Comparison of ENCODE assay signal across 8 cellular contexts in the genomic region with DNA sequence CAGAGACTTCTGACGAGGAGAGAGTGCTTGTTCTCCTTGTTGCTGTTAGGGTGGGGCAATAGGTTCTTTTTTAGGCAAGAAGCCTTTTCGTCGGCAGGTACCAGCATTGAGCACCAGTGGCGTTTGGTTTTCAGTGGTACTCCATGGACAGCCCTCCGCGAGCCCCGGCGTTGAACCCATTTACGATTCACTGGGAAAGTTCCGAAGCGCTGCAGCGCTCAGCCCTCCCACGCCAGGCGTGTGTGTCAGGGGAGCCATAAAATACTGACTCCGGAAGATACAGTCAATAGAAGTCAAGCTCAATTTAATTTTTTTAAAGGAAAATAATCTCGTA. TPM values are rescaled to one million over a fixed set of nuclear protein-coding genes. Genes with fewer than 3 reads are reported as not detected.
DNase-seq lines count a peak whose midpoint lies in the region; ATAC-seq and TF ChIP-seq lines count a peak whose summit lies in the region.

No MANE protein-coding gene starts in this region.

- H3K27ac Mint-ChIP-seq in CD4-positive, alpha-beta memory T cell = peak overlapping the region; percentile 88 to 96 (median 93)
- H3K27ac Mint-ChIP-seq in activated naive CD8-positive, alpha-beta T cell treated with anti-CD3 and anti-CD28 coated beads, Interleukin-2, amount 10 ng/mL, durations not matched to agents 7 days and 5 days = peak overlapping the region; percentile 84

- H3K9ac ChIP-seq in KMS-11 (peak overlapping the region; percentile 46; the same call in 1 of the 2 replicates), iPS-20b (ENCODE audit: low read depth, low read length) (peak overlapping the region; percentile 35)

- CTCF ChIA-PET in CD4-positive, alpha-beta memory T cell (lab: Charles Lee; ENCODE audit: partially characterized antibody) = interaction anchor here (0.6 to 1.3 kb wide), 2 partner anchors 68 to 141 kb away, joined by 3 to 4 read pairs; no protein-coding TSS in a partner anchor

- peak overlapping the region in 1 of 8 donors; percentile 97 for H3K4me3 Mint-ChIP-seq in CD4-positive, alpha-beta memory T cell
- no peak overlapping the region for H3K4me3 Mint-ChIP-seq in activated naive CD8-positive, alpha-beta T cell treated with anti-CD3 and anti-CD28 coated beads, Interleukin-2, amount 10 ng/mL, durations not matched to agents 7 days and 5 days

- DNase-seq in CD4-positive, alpha-beta memory T cell = peak in 1 of 5 donors; percentile 73
- DNase-seq in activated naive CD8-positive, alpha-beta T cell treated with anti-CD3 and anti-CD28 coated beads, Interleukin-2, amount 10 ng/mL, durations not matched to agents 7 days and 5 days = no peak
- DNase-seq in stimulated activated CD4-positive, alpha-beta T cell treated with anti-CD3 and anti-CD28 coated beads, Interleukin-4, amount 100 ng/mL, for 4 hours = peak; percentile 43 to 54
- DNase-seq in NCI-H1105 treated with DMSO at 0.1 percent for 48 hours (lab: John Stamatoyannopoulos, UW) (no peak), NCI-H1694 (lab: John Stamatoyannopoulos, UW) (no peak), LoVo (ENCODE audit: low spot score) (no peak)

- POLR2A ChIA-PET in CD4-positive, alpha-beta memory T cell (lab: Charles Lee; ENCODE audit: partially characterized antibody) = interaction anchor here (0.7 to 2.1 kb wide), 11 partner anchors 12 to 592 kb away, joined by 3 to 18 read pairs (median 4); a partner anchor contains a TSS
- POLR2A ChIA-PET in activated naive CD8-positive, alpha-beta T cell treated with anti-CD3 and anti-CD28 coated beads, Interleukin-2, amount 10 ng/mL, durations not matched to agents 7 days and 5 days (lab: Charles Lee) = interaction anchor here (0.5 to 1.8 kb wide), 6 partner anchors 11 to 488 kb away, joined by 3 to 14 read pairs (median 4); a partner anchor contains a TSS

- no peaks in the 10 kb centered on the region for H3K9me3 Mint-ChIP-seq in CD4-positive, alpha-beta memory T cell
- H3K9me3 Mint-ChIP-seq in activated naive CD8-positive, alpha-beta T cell treated with anti-CD3 and anti-CD28 coated beads, Interleukin-2, amount 10 ng/mL, durations not matched to agents 7 days and 5 days = no peaks in the 10 kb centered on the region

- H3K9me3 ChIP-seq in CD4-positive, alpha-beta memory T cell (ENCODE audit: control insufficient read depth in 1 of 2, low read length in 2 of 2) = no peaks in the 10 kb centered on the region
- H3K9me3 ChIP-seq in iPS-20b (ENCODE audit: insufficient read depth, low read depth, low read length) = no peaks in the 10 kb centered on the region

- TF ChIP-seq CTCF in KMS-11 (conservative IDR thresholded peaks at IDR 0.05; ENCODE audit: low read depth, low read length) = no peak

- peaks cover 5 to 14% (median 9%) of the 10 kb centered on the region in 4 donors for H3K4me1 Mint-ChIP-seq in CD4-positive, alpha-beta memory T cell
- peaks cover 10% of the 10 kb centered on the region for H3K4me1 Mint-ChIP-seq in activated naive CD8-positive, alpha-beta T cell treated with anti-CD3 and anti-CD28 coated beads, Interleukin-2, amount 10 ng/mL, durations not matched to agents 7 days and 5 days

- peak overlapping the region; percentile 69 to 90 for H3K4me3 ChIP-seq in CD4-positive, alpha-beta memory T cell (ENCODE audit: low read length in 2 of 2)
- H3K4me3 ChIP-seq in KMS-11 (IDR thresholded peaks at IDR 0.05; ENCODE audit: insufficient read depth, low read depth, low read length) (no peak overlapping the region), iPS-20b (ENCODE audit: low read length) (peak overlapping the region; percentile 73)

- H3K79me2 ChIP-seq in KMS-11 (ENCODE audit: insufficient read depth, low read depth) = peaks cover 37% of the 10 kb centered on the region

- no peaks in the 10 kb centered on the region for H3K27me3 ChIP-seq in CD4-positive, alpha-beta memory T cell (ENCODE audit: insufficient read depth, low read length)
- H3K27me3 ChIP-seq in KMS-11 (ENCODE audit: insufficient read depth, low read depth) = no peaks in the 10 kb centered on the region
- peaks cover 14% of the 10 kb centered on the region for H3K27me3 ChIP-seq in iPS-20b (ENCODE audit: insufficient read depth, low read length)

- no peak for ATAC-seq in activated naive CD8-positive, alpha-beta T cell treated with anti-CD3 and anti-CD28 coated beads, Interleukin-2, amount 10 ng/mL, durations not matched to agents 7 days and 5 days (ENCODE audit: low read depth)

- peaks cover 4 to 16% of the 10 kb centered on the region in 2 donors for H3K36me3 Mint-ChIP-seq in CD4-positive, alpha-beta memory T cell
- H3K36me3 Mint-ChIP-seq in activated naive CD8-positive, alpha-beta T cell treated with anti-CD3 and anti-CD28 coated beads, Interleukin-2, amount 10 ng/mL, durations not matched to agents 7 days and 5 days = peaks cover 4% of the 10 kb centered on the region

- intact Hi-C loops in CD4-positive, alpha-beta memory T cell (cut with micrococcal nuclease) = loop anchor here (1.0 to 10.0 kb wide), 4 partner anchors 63 to 590 kb away; a partner anchor contains a TSS

- H3K27me3 Mint-ChIP-seq in CD4-positive, alpha-beta memory T cell = no peaks in the 10 kb centered on the region
- peaks cover 4% of the 10 kb centered on the region for H3K27me3 Mint-ChIP-seq in activated naive CD8-positive, alpha-beta T cell treated with anti-CD3 and anti-CD28 coated beads, Interleukin-2, amount 10 ng/mL, durations not matched to agents 7 days and 5 days

- peaks cover 36% of the 10 kb centered on the region for H3K4me1 ChIP-seq in CD4-positive, alpha-beta memory T cell (ENCODE audit: insufficient read depth, low read length)
- H3K4me1 ChIP-seq in KMS-11 (ENCODE audit: low read depth, poor library complexity, severe bottlenecking) (peaks cover 30% of the 10 kb centered on the region), iPS-20b (ENCODE audit: insufficient read depth, low read length) (peaks cover 15% of the 10 kb centered on the region)

- H3K27ac ChIP-seq in CD4-positive, alpha-beta memory T cell (ENCODE audit: low read depth, low read length) = peak overlapping the region; percentile 66
- H3K27ac ChIP-seq in KMS-11 = peak overlapping the region; percentile 56
- H3K27ac ChIP-seq in iPS-20b (ENCODE audit: low read length) = no peak overlapping the region

- H4K20me1 ChIP-seq in KMS-11 (ENCODE audit: insufficient read depth) = peaks cover 16% of the 10 kb centered on the region

- H3K36me3 ChIP-seq in CD4-positive, alpha-beta memory T cell (ENCODE audit: insufficient read depth, low read length) = no peaks in the 10 kb centered on the region
- H3K36me3 ChIP-seq in KMS-11 (ENCODE audit: insufficient read depth) (no peaks in the 10 kb centered on the region), iPS-20b (ENCODE audit: insufficient read depth, low read depth, low read length) (no peaks in the 10 kb centered on the region)

- peak overlapping the region; percentile 70 for H2AFZ ChIP-seq in KMS-11 (ENCODE audit: low read depth)

- peak overlapping the region; percentile 70 for H3K4me2 ChIP-seq in KMS-11

RNA-seq across cellular contexts. Expression of a gene that starts 0.5 kb away (rescaled TPM):
- 10 to 100 TPM; 80.7 to 82.8 TPM for total RNA-seq in CD4-positive, alpha-beta memory T cell
- polyA plus RNA-seq in CD4-positive, alpha-beta memory T cell = 10 to 100 TPM; 13.0 to 52.2 TPM
- 10 to 100 TPM; 70.6 to 74.3 TPM for total RNA-seq in activated naive CD8-positive, alpha-beta T cell treated with anti-CD3 and anti-CD28 coated beads, Interleukin-2, amount 10 ng/mL, durations not matched to agents 7 days and 5 days

Comparison
In these comparisons a context has a peak if more than half of its experiments do, and no peak if none do; other contexts are left out.
1. DNase-seq: peak in stimulated activated CD4-positive, alpha-beta T cell treated with anti-CD3 and anti-CD28 coated beads, Interleukin-4, amount 100 ng/mL, for 4 hours (2 of 2); none in activated naive CD8-positive, alpha-beta T cell treated with anti-CD3 and anti-CD28 coated beads, Interleukin-2, amount 10 ng/mL, durations not matched to agents 7 days and 5 days (single experiment), NCI-H1105 treated with DMSO at 0.1 percent for 48 hours (single experiment), NCI-H1694 (single experiment) and LoVo (single experiment).